Comparison of ENCODE assay signal across 13 cellular contexts in the genomic region with DNA sequence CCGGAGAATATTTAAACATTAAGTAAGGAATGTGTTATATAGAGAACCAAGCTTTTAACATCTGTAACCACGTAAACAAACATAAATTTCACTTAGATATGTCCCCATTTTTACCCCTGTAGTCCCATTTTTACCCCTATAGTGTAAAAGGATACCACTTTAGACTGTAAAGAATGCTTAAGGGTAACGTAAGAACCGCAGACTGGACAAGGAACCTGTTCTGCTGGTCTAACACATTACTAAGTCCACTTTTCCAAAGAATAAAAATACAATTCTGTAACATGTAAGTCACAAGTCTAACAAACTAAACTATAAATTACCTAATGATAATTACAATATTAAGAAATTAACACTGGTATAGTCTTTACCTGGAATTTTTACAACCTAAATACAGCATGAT. TPM values are rescaled to one million over a fixed set of nuclear protein-coding genes. Genes with fewer than 3 reads are reported as not detected.
DNase-seq lines count a peak whose midpoint lies in the region; ATAC-seq and TF ChIP-seq lines count a peak whose summit lies in the region.
"Had no signal": no experiment of that assay in that cellular context is flagged by ENCODE, and none has a peak within 500 bp of the region (broad histone marks: within the 10 kb centered on the region; RNA-seq: fewer than 3 reads in every experiment).

No MANE protein-coding gene starts in this region.

- H3K27me3 Mint-ChIP-seq in T-helper 1 cell treated with Interleukin-12 subunit alpha and Interleukin-12 subunit beta and Interleukin-4 antibody, amounts not matched to agents 30 μg/mL and 1 μg/mL, for 36 hours (ENCODE audit: low read depth) = no peaks in the 10 kb centered on the region

- peaks cover 6% of the 10 kb centered on the region; the same call in 1 of the 2 replicates for H3K79me2 ChIP-seq in OCI-LY7 (ENCODE audit: insufficient read depth, low read depth, low read length)

- H3K36me3 ChIP-seq in OCI-LY7 (ENCODE audit: insufficient read depth, low read length) (peaks cover 10% of the 10 kb centered on the region; the same call in 1 of the 2 replicates), gastrocnemius medialis (peaks cover 0 to 5% of the 10 kb centered on the region in 2 donors)
- H3K36me3 ChIP-seq: uterus had no signal

- no peak overlapping the region for H3K27ac ChIP-seq in OCI-LY7 (ENCODE audit: low read depth, low read length, poor library complexity, severe bottlenecking)
- H3K27ac ChIP-seq in dorsolateral prefrontal cortex = peak overlapping the region in 44 of 59 donors; percentile 0 to 98 (median 60)
- peak overlapping the region; percentile 66 to 93 (median 91) for H3K27ac ChIP-seq in gastrocnemius medialis
- H3K27ac ChIP-seq: A549 had no signal

- TF ChIP-seq POLR2A in gastrocnemius medialis (IDR thresholded peaks at IDR 0.05) = no peak

- peak overlapping the region; percentile 77 for H3K4me2 ChIP-seq in OCI-LY7 (ENCODE audit: low read length)
- H3K4me2 ChIP-seq: A549 had no signal

- no peak overlapping the region for H2AFZ ChIP-seq in OCI-LY7 (ENCODE audit: low read length)

- TF ChIP-seq CTCF in OCI-LY7 (conservative IDR thresholded peaks at IDR 0.05; ENCODE audit: low read length) (no peak), dorsolateral prefrontal cortex (IDR thresholded peaks at IDR 0.05 in 54 of 56, conservative IDR thresholded peaks at IDR 0.05 in 2 of 56; ENCODE audit: low read depth in 1 of 56, partially characterized antibody in 56 of 56) (no peak), gastrocnemius medialis (IDR thresholded peaks at IDR 0.05 in 4 of 5, conservative IDR thresholded peaks at IDR 0.05 in 1 of 5) (no peak)

- CTCF ChIA-PET in OCI-LY7 (lab: Charles Lee; ENCODE audit: unreplicated experiment) = no interaction called here

- no peaks in the 10 kb centered on the region for H3K9me3 Mint-ChIP-seq in T-helper 1 cell treated with Interleukin-12 subunit alpha and Interleukin-12 subunit beta and Interleukin-4 antibody, amounts not matched to agents 30 μg/mL and 1 μg/mL, for 36 hours

- H3K36me3 Mint-ChIP-seq in T-helper 1 cell treated with Interleukin-12 subunit alpha and Interleukin-12 subunit beta and Interleukin-4 antibody, amounts not matched to agents 30 μg/mL and 1 μg/mL, for 36 hours (ENCODE audit: low read depth) = peaks cover 9% of the 10 kb centered on the region

- H3K4me1 ChIP-seq in OCI-LY7 (ENCODE audit: insufficient read depth, low read length, poor library complexity, severe bottlenecking) = peaks cover 37% of the 10 kb centered on the region
- H3K4me1 ChIP-seq in gastrocnemius medialis = peaks cover 31 to 34% of the 10 kb centered on the region in 2 donors

- DNase-seq in T-helper 1 cell (no peak), OCI-LY7 (ENCODE audit: low spot score) (no peak), dorsolateral prefrontal cortex (no peak), gastrocnemius medialis (no peak), nucleus accumbens (lab: John Stamatoyannopoulos, UW) (no peak)
- DNase-seq: glutamatergic neuron; mucosa of descending colon; NK-92 treated with Interleukin-12 subunit alpha and Interleukin-12 subunit beta, amount 100 ng/mL, for 24 hours; uterus had no signal

- POLR2A ChIA-PET in OCI-LY7 (lab: Charles Lee) = interaction anchor here (0.5 to 1.0 kb wide), 2 partner anchors 10 to 26 kb away, joined by 3 read pairs; no protein-coding TSS in a partner anchor

- peak overlapping the region; percentile 98 for H3K4me3 Mint-ChIP-seq in T-helper 1 cell treated with Interleukin-12 subunit alpha and Interleukin-12 subunit beta and Interleukin-4 antibody, amounts not matched to agents 30 μg/mL and 1 μg/mL, for 36 hours

- BruUV-seq in OCI-LY7 (replicated peaks; lab: Mats Ljungman, UMichigan) = no TSS peak

- peaks cover 48% of the 10 kb centered on the region for H3K4me1 Mint-ChIP-seq in T-helper 1 cell treated with Interleukin-12 subunit alpha and Interleukin-12 subunit beta and Interleukin-4 antibody, amounts not matched to agents 30 μg/mL and 1 μg/mL, for 36 hours (ENCODE audit: low read depth)

- H3K27me3 ChIP-seq in dorsolateral prefrontal cortex = no peaks in the 10 kb centered on the region
- H3K27me3 ChIP-seq in gastrocnemius medialis = no peaks in the 10 kb centered on the region
- H3K27me3 ChIP-seq: uterus had no signal

- H3K9me3 ChIP-seq in OCI-LY7 (ENCODE audit: low read length) (no peaks in the 10 kb centered on the region), gastrocnemius medialis (no peaks in the 10 kb centered on the region)
- H3K9me3 ChIP-seq: A549, mucosa of descending colon, uterus had no signal

- H3K9me2 ChIP-seq in OCI-LY7 (ENCODE audit: insufficient read depth, low read length) = no peaks in the 10 kb centered on the region

- intact Hi-C loops in OCI-LY7 (cut with micrococcal nuclease; ENCODE audit: unreplicated experiment) (loop anchor here (5.0 kb wide), 1 partner anchor 122 kb away; a partner anchor contains a TSS), dorsolateral prefrontal cortex (cut with DNase I) (loop anchor here in 1 of 2 donors (5.0 to 10.0 kb wide), 2 partner anchors 107 to 230 kb away; a partner anchor contains a TSS), gastrocnemius medialis (cut with DNase I; ENCODE audit: low total_unique reads) (loop anchor here (5.0 kb wide), 2 partner anchors 107 to 232 kb away; a partner anchor contains a TSS)

- H3K27ac Mint-ChIP-seq in T-helper 1 cell treated with Interleukin-12 subunit alpha and Interleukin-12 subunit beta and Interleukin-4 antibody, amounts not matched to agents 30 μg/mL and 1 μg/mL, for 36 hours = peak overlapping the region; percentile 93

- no peaks in the 10 kb centered on the region for H4K20me1 ChIP-seq in OCI-LY7 (ENCODE audit: insufficient read depth, low read length)

- in situ Hi-C loops in gastrocnemius medialis (cut with MboI; ENCODE audit: low sequenced_read_pairs in 4 of 4) = loop anchor here in 1 of 4 donors (10.0 kb wide), 1 partner anchor 230 kb away; a partner anchor contains a TSS

- ATAC-seq in gastrocnemius medialis (no peak), HG03159 (IDR thresholded peaks at IDR 0.05; ENCODE audit: unreplicated experiment) (no peak), HG03097 (IDR thresholded peaks at IDR 0.05; ENCODE audit: low FRiP score, unreplicated experiment) (no peak)
- ATAC-seq: A549, mucosa of descending colon had no signal

- H3K4me3 ChIP-seq in OCI-LY7 (ENCODE audit: low read depth, low read length, poor library complexity, severe bottlenecking) (peak overlapping the region; percentile 90), dorsolateral prefrontal cortex (peak overlapping the region in 52 of 59 donors; percentile 1 to 98 (median 88)), gastrocnemius medialis (peak overlapping the region in 3 of 4 donors; percentile 10 to 85 (median 38))
- H3K4me3 ChIP-seq: A549, mucosa of descending colon, uterus had no signal

RNA-seq across cellular contexts. Expression of a gene that starts 2.9 kb away (rescaled TPM):
- 8.9 and 11.5 TPM in 2 replicates for total RNA-seq in OCI-LY7 (2014; rRNA removed; shearing (Covaris generic))
- total RNA-seq in OCI-LY7 (2022) = 14.9 and 16.1 TPM in 2 replicates
- total RNA-seq in dorsolateral prefrontal cortex = 10 to 100 TPM; 31.2 to 56.8 (median 43.6) TPM
- 10 to 100 TPM; 17.3 to 25.4 (median 19.5) TPM for total RNA-seq in gastrocnemius medialis

RNA-seq across cellular contexts. Expression of a gene that starts 8.3 kb away (rescaled TPM):
- total RNA-seq in OCI-LY7 (2014; rRNA removed; shearing (Covaris generic)) = 115 and 191 TPM in 2 replicates
- 125 and 130 TPM in 2 replicates for total RNA-seq in OCI-LY7 (2022)
- 10 to 100 TPM; 27.3 to 73.6 (median 47.5) TPM for total RNA-seq in dorsolateral prefrontal cortex
- total RNA-seq in gastrocnemius medialis = 100 to 1,000 TPM; 142 to 194 (median 170) TPM

RNA-seq across cellular contexts. Expression of a gene that starts 8.4 kb away (rescaled TPM):
- total RNA-seq in OCI-LY7 (2014; rRNA removed; shearing (Covaris generic)) = not detected in 2 replicates
- total RNA-seq in OCI-LY7 (2022) = not detected in 2 replicates
- not detected for total RNA-seq in dorsolateral prefrontal cortex
- not detected for total RNA-seq in gastrocnemius medialis
- total RNA-seq: mucosa of descending colon, uterus had no signal

RNA-seq across cellular contexts. Expression of a gene that starts 32.3 kb away (rescaled TPM):
- 27.8 and 44.3 TPM in 2 replicates for total RNA-seq in OCI-LY7 (2014; rRNA removed; shearing (Covaris generic))
- total RNA-seq in OCI-LY7 (2022) (74.5 and 84.4 TPM in 2 replicates), dorsolateral prefrontal cortex (100 to 1,000 TPM in 116 of 120 experiments, 10 to 100 TPM in 4; 71.1 to 266 (median 159) TPM), gastrocnemius medialis (1 to 10 TPM; 1.7 to 7.4 (median 4.0) TPM)

Comparison
In these comparisons a context has a peak if more than half of its experiments do, and no peak if none do; other contexts are left out.
1. H3K4me3 ChIP-seq: peak in every context shown above with its lines; median percentile 90 in OCI-LY7; 88 in dorsolateral prefrontal cortex; 38 in gastrocnemius medialis.